Comparison of ENCODE assay signal across 18 cellular contexts in the genomic region with DNA sequence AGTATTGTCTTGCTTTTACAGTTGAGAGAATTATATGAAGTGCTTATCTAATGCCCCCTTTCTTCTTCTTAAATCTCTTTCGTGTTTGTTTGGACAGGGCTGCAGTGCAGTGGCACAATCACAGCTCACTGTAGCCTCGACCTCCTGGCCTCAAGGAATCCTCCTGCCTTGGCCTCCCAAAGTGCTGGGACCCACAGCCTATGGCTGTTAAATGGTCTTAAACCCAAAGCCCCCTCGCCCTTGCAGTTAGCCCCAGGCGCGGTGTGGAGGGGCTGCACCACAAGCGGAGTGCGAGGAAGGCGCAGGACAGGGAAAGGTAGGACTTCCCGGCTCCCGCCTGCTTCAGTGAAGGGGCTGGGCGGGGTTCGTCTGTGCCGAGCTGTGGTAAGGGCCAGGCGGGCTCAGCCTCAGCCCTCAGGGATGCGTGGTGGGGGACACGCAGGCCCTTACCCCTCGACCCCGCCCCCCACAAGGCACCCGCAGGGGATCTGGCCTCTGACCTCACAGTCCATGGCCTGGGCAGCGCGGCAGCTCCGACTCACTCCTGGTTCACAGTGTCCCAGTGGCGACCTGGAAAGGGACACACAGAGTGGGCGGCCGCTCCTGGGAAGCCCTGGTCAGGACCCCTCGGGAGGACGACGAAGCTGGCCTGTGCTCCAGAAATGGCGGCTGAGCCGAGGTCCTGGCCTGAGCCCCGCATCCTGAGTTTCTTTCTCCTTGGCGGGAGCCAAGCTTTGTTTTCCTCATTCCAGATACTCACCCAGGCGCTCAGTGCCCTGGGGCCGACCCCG.
"Had no signal": no experiment of that assay in that cellular context is flagged by ENCODE, and none has a peak within 500 bp of the region (broad histone marks: within the 10 kb centered on the region; RNA-seq: fewer than 3 reads in every experiment).

No MANE protein-coding gene starts in this region.

- H3K27me3 Mint-ChIP-seq: activated T-cell treated with anti-CD3 and anti-CD28 coated beads, Interleukin-2, amount 50 U/mL, for 24 hours; activated T-helper 17 cell treated with anti-CD3 and anti-CD28 coated beads, Interleukin-2, amount 50 U/mL, for 72 hours; brain; memory B cell; stimulated activated naive CD8-positive, alpha-beta T cell treated with anti-CD3 and anti-CD28 coated beads, Interleukin-15, Interleukin-2, amounts not matched to agents 100 ng/mL and 50 ng/mL, for 24 hours had no signal

- H3K9me3 ChIP-seq: esophagus muscularis mucosa, gastrocnemius medialis, prostate gland, tibial nerve, uterus had no signal

- H3K4me3 Mint-ChIP-seq: activated T-cell treated with anti-CD3 and anti-CD28 coated beads, Interleukin-2, amount 50 U/mL, for 24 hours; activated T-helper 17 cell treated with anti-CD3 and anti-CD28 coated beads, Interleukin-2, amount 50 U/mL, for 72 hours; brain; memory B cell; stimulated activated naive CD8-positive, alpha-beta T cell treated with anti-CD3 and anti-CD28 coated beads, Interleukin-15, Interleukin-2, amounts not matched to agents 100 ng/mL and 50 ng/mL, for 24 hours had no signal

- H3K36me3 Mint-ChIP-seq: activated naive CD4-positive, alpha-beta T cell treated with anti-CD3 and anti-CD28 coated beads, Interleukin-2, amount 50 U/mL, for 72 hours had no signal

- H3K4me1 Mint-ChIP-seq: brain had no signal

- H3K4me1 ChIP-seq: gastrocnemius medialis, prostate gland, tibial nerve, uterus had no signal

- H3K27ac ChIP-seq: esophagus muscularis mucosa, gastrocnemius medialis, prostate gland, tibial nerve, uterus, VCaP had no signal

- H3K27ac Mint-ChIP-seq: activated naive CD4-positive, alpha-beta T cell treated with anti-CD3 and anti-CD28 coated beads, Interleukin-2, amount 50 U/mL, for 72 hours; activated T-cell treated with anti-CD3 and anti-CD28 coated beads, Interleukin-2, amount 50 U/mL, for 24 hours; activated T-helper 17 cell treated with anti-CD3 and anti-CD28 coated beads, Interleukin-2, amount 50 U/mL, for 72 hours; memory B cell; stimulated activated naive CD8-positive, alpha-beta T cell treated with anti-CD3 and anti-CD28 coated beads, Interleukin-15, Interleukin-2, amounts not matched to agents 100 ng/mL and 50 ng/mL, for 24 hours had no signal

- ATAC-seq: activated CD4-positive, CD25-positive, alpha-beta regulatory T cell treated with anti-CD3 and anti-CD28 coated beads, Interleukin-2, amount 50 U/mL, for 24 hours; activated naive CD4-positive, alpha-beta T cell treated with anti-CD3 and anti-CD28 coated beads, Interleukin-2, amount 50 U/mL, for 72 hours; activated T-helper 17 cell treated with anti-CD3 and anti-CD28 coated beads, Interleukin-2, amount 50 U/mL, for 72 hours; gastrocnemius medialis had no signal

- H3K4me3 ChIP-seq: gastrocnemius medialis, prostate gland, tibial nerve had no signal

- DNase-seq: activated CD4-positive, alpha-beta T cell treated with anti-CD3 and anti-CD28 coated beads, Interleukin-2, amount 50 U/mL, for 1 hour; activated T-cell treated with anti-CD3 and anti-CD28 coated beads, Interleukin-2, amount 50 U/mL, for 24 hours; aorta; effector memory CD4-positive, alpha-beta T cell; gastrocnemius medialis; stimulated activated CD4-positive, alpha-beta T cell treated with anti-CD3 and anti-CD28 coated beads, Interleukin-4, amount 100 ng/mL, for 24 hours; substantia nigra; uterus had no signal

- H3K27me3 ChIP-seq: esophagus muscularis mucosa, gastrocnemius medialis, tibial nerve, uterus had no signal

- H3K9me3 Mint-ChIP-seq: activated naive CD4-positive, alpha-beta T cell treated with anti-CD3 and anti-CD28 coated beads, Interleukin-2, amount 50 U/mL, for 72 hours; activated T-cell treated with anti-CD3 and anti-CD28 coated beads, Interleukin-2, amount 50 U/mL, for 24 hours; activated T-helper 17 cell treated with anti-CD3 and anti-CD28 coated beads, Interleukin-2, amount 50 U/mL, for 72 hours; brain; memory B cell; stimulated activated naive CD8-positive, alpha-beta T cell treated with anti-CD3 and anti-CD28 coated beads, Interleukin-15, Interleukin-2, amounts not matched to agents 100 ng/mL and 50 ng/mL, for 24 hours had no signal

- H3K36me3 ChIP-seq: esophagus muscularis mucosa, gastrocnemius medialis, prostate gland, tibial nerve, uterus had no signal
